ENCODE assay signal across 17 cellular contexts in the genomic region with DNA sequence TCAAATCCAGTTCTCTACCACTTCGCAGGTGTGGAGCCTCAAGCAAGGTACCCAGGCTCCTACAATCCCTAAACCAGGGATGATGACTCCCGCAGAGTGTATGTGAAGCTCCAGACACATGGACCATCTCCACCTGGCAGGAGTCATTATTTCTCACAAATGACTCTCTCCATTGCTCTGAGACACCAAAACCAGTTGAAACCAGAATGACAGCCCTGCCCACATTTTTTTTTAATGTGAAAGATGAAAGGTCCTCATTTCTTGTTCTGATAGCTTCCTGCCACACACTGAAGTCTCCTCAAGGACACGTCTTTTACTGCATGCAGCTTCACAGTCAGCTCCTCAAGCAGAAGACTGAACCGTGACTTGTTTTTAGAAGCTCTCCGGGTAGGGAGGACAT.
DNase-seq lines count a peak whose midpoint lies in the region; ATAC-seq, FAIRE-seq and TF ChIP-seq lines count a peak whose summit lies in the region.
"Had no signal": no experiment of that assay in that cellular context is flagged by ENCODE, and none has a peak within 500 bp of the region (broad histone marks: within the 10 kb centered on the region; RNA-seq: fewer than 3 reads in every experiment).

No MANE protein-coding gene starts in this region.

- H3K4me1 Mint-ChIP-seq in activated T-cell treated with anti-CD3 and anti-CD28 coated beads, Interleukin-2, amount 50 U/mL, for 72 hours (ENCODE audit: low read depth) = peaks cover 52% of the 10 kb centered on the region
- H3K4me1 Mint-ChIP-seq in naive thymus-derived CD4-positive, alpha-beta T cell = peaks cover 35 to 90% (median 78%) of the 10 kb centered on the region in 7 donors
- H3K4me1 Mint-ChIP-seq in natural killer cell treated with Interleukin-12 subunit alpha and Interleukin-12 subunit beta and Interleukin-15 and Interleukin-18, amount 100 ng/mL, for 72 hours (ENCODE audit: low read depth in 2 of 2) = peaks cover 17 to 23% of the 10 kb centered on the region in 2 donors

- H3K27me3 ChIP-seq in naive thymus-derived CD4-positive, alpha-beta T cell (ENCODE audit: control insufficient read depth in 2 of 2, insufficient read depth in 2 of 2, low read length in 2 of 2) = no peaks in the 10 kb centered on the region
- H3K27me3 ChIP-seq: SJSA1, testis had no signal

- no peaks in the 10 kb centered on the region for H3K9me3 Mint-ChIP-seq in activated T-cell treated with anti-CD3 and anti-CD28 coated beads, Interleukin-2, amount 50 U/mL, for 72 hours
- no peaks in the 10 kb centered on the region for H3K9me3 Mint-ChIP-seq in naive thymus-derived CD4-positive, alpha-beta T cell
- no peaks in the 10 kb centered on the region for H3K9me3 Mint-ChIP-seq in natural killer cell treated with Interleukin-12 subunit alpha and Interleukin-12 subunit beta and Interleukin-15 and Interleukin-18, amount 100 ng/mL, for 72 hours
- H3K9me3 Mint-ChIP-seq: IgD-negative memory B cell had no signal

- no peaks in the 10 kb centered on the region for H3K36me3 ChIP-seq in naive thymus-derived CD4-positive, alpha-beta T cell (ENCODE audit: control insufficient read depth in 2 of 3, insufficient read depth in 3 of 3, low read length in 3 of 3)
- H3K36me3 ChIP-seq: SJSA1 had no signal

- peak overlapping the region; percentile 91 for H3K27ac Mint-ChIP-seq in activated T-cell treated with anti-CD3 and anti-CD28 coated beads, Interleukin-2, amount 50 U/mL, for 72 hours
- peak overlapping the region; percentile 87 to 97 (median 93) for H3K27ac Mint-ChIP-seq in naive thymus-derived CD4-positive, alpha-beta T cell
- H3K27ac Mint-ChIP-seq in natural killer cell treated with Interleukin-12 subunit alpha and Interleukin-12 subunit beta and Interleukin-15 and Interleukin-18, amount 100 ng/mL, for 72 hours = peak overlapping the region in 1 of 2 donors; percentile 41
- H3K27ac Mint-ChIP-seq: IgD-negative memory B cell had no signal

- DNase-seq in activated CD4-positive, alpha-beta T cell treated with anti-CD3 and anti-CD28 coated beads for 4 hours = peak; percentile 17 to 20
- DNase-seq in activated CD4-positive, alpha-beta T cell treated with anti-CD3 and anti-CD28 coated beads, Interleukin-2, amount 50 U/mL, for 4 hours = no peak
- peak; percentile 80 for DNase-seq in Jurkat, Clone E6-1 (ENCODE audit: low read depth, low spot score)
- peak; percentile 45 for DNase-seq in activated T-cell treated with anti-CD3 and anti-CD28 coated beads, Interleukin-2, amount 50 U/mL, for 72 hours
- peak in 7 of 9 donors; percentile 68 to 86 (median 81) for DNase-seq in naive thymus-derived CD4-positive, alpha-beta T cell
- DNase-seq in natural killer cell treated with Interleukin-12 subunit alpha and Interleukin-12 subunit beta and Interleukin-15 and Interleukin-18, amount 100 ng/mL, for 72 hours (ENCODE audit: low spot score) = no peak
- DNase-seq in H54 (ENCODE audit: insufficient read length, low spot score) = no peak
- no peak for DNase-seq in NCI-H146 (lab: John Stamatoyannopoulos, UW)
- DNase-seq: activated effector memory CD4-positive, alpha-beta T cell treated with Interleukin-2 at 50 U/mL for 16 hours; hippocampal formation; NCI-H345; testis had no signal

- intact Hi-C loops in naive thymus-derived CD4-positive, alpha-beta T cell (cut with micrococcal nuclease) = loop anchor here in 1 of 2 donors (1.0 to 10.0 kb wide), 4 partner anchors 14 to 570 kb away; a partner anchor contains a TSS

- no peak for TF ChIP-seq POLR2A in H54 (IDR thresholded peaks at IDR 0.05; ENCODE audit: low read depth, low read length)

- H3K9me3 ChIP-seq in naive thymus-derived CD4-positive, alpha-beta T cell (ENCODE audit: control insufficient read depth in 2 of 3, low read length in 3 of 3) = no peaks in the 10 kb centered on the region
- H3K9me3 ChIP-seq: A549, SJSA1, testis had no signal

- H3K27ac ChIP-seq in naive thymus-derived CD4-positive, alpha-beta T cell (ENCODE audit: low read depth, low read length) = peak overlapping the region; percentile 72
- H3K27ac ChIP-seq: parathyroid adenoma, SJSA1, testis had no signal

- FAIRE-seq in H54 (lab: Jason Lieb, UNC) = no peak
- FAIRE-seq: A549, GM12892 had no signal

- peaks cover 3% of the 10 kb centered on the region in 2 donors for H3K36me3 Mint-ChIP-seq in activated T-cell treated with anti-CD3 and anti-CD28 coated beads, Interleukin-2, amount 50 U/mL, for 72 hours (ENCODE audit: insufficient read depth in 2 of 2)
- H3K36me3 Mint-ChIP-seq in naive thymus-derived CD4-positive, alpha-beta T cell = peaks cover 0 to 9% (median 0%) of the 10 kb centered on the region in 5 donors
- H3K36me3 Mint-ChIP-seq in natural killer cell treated with Interleukin-12 subunit alpha and Interleukin-12 subunit beta and Interleukin-15 and Interleukin-18, amount 100 ng/mL, for 72 hours = no peaks in the 10 kb centered on the region
- H3K36me3 Mint-ChIP-seq: IgD-negative memory B cell had no signal

- peak; percentile 47 to 55 for ATAC-seq in activated T-cell treated with anti-CD3 and anti-CD28 coated beads, Interleukin-2, amount 50 U/mL, for 72 hours (replicated peaks in 1 of 2)
- ATAC-seq in naive thymus-derived CD4-positive, alpha-beta T cell = peak; percentile 28
- ATAC-seq in natural killer cell treated with Interleukin-12 subunit alpha and Interleukin-12 subunit beta and Interleukin-15 and Interleukin-18, amount 100 ng/mL, for 72 hours = no peak
- ATAC-seq: A549 had no signal

- no peak overlapping the region for H3K4me3 ChIP-seq in Jurkat, Clone E6-1 (ENCODE audit: low read length)
- peak overlapping the region; percentile 10 for H3K4me3 ChIP-seq in naive thymus-derived CD4-positive, alpha-beta T cell (ENCODE audit: low read length)
- H3K4me3 ChIP-seq: A549, SJSA1, testis had no signal

- peak overlapping the region; percentile 68 to 77 for H3K4me3 Mint-ChIP-seq in activated T-cell treated with anti-CD3 and anti-CD28 coated beads, Interleukin-2, amount 50 U/mL, for 72 hours
- peak overlapping the region; percentile 54 to 75 (median 69) for H3K4me3 Mint-ChIP-seq in naive thymus-derived CD4-positive, alpha-beta T cell
- H3K4me3 Mint-ChIP-seq in natural killer cell treated with Interleukin-12 subunit alpha and Interleukin-12 subunit beta and Interleukin-15 and Interleukin-18, amount 100 ng/mL, for 72 hours = no peak overlapping the region

- H3K27me3 Mint-ChIP-seq in activated T-cell treated with anti-CD3 and anti-CD28 coated beads, Interleukin-2, amount 50 U/mL, for 72 hours (ENCODE audit: low read depth) = no peaks in the 10 kb centered on the region
- H3K27me3 Mint-ChIP-seq in naive thymus-derived CD4-positive, alpha-beta T cell = no peaks in the 10 kb centered on the region
- H3K27me3 Mint-ChIP-seq in natural killer cell treated with Interleukin-12 subunit alpha and Interleukin-12 subunit beta and Interleukin-15 and Interleukin-18, amount 100 ng/mL, for 72 hours = no peaks in the 10 kb centered on the region
- H3K27me3 Mint-ChIP-seq: IgD-negative memory B cell had no signal

- peaks cover 26 to 60% of the 10 kb centered on the region in 2 donors for H3K4me1 ChIP-seq in naive thymus-derived CD4-positive, alpha-beta T cell (ENCODE audit: control insufficient read depth in 2 of 2, insufficient read depth in 2 of 2, low read length in 2 of 2)

- POLR2A ChIA-PET in naive thymus-derived CD4-positive, alpha-beta T cell (lab: Charles Lee) = interaction anchor here (0.7 to 7.2 kb wide), 27 partner anchors 10 to 667 kb away, joined by 3 to 61 read pairs (median 4); a partner anchor contains a TSS

- CTCF ChIA-PET in naive thymus-derived CD4-positive, alpha-beta T cell (lab: Charles Lee) = interaction anchor here (0.6 to 11.1 kb wide), 15 partner anchors 14 to 432 kb away, joined by 3 to 161 read pairs (median 4); a partner anchor contains a TSS

Comparison
In these comparisons a context has a peak if more than half of its experiments do, and no peak if none do; other contexts are left out.
1. DNase-seq: peak in activated CD4-positive, alpha-beta T cell treated with anti-CD3 and anti-CD28 coated beads for 4 hours (2 of 2), Jurkat, Clone E6-1 (single experiment), activated T-cell treated with anti-CD3 and anti-CD28 coated beads, Interleukin-2, amount 50 U/mL, for 72 hours (2 of 2) and naive thymus-derived CD4-positive, alpha-beta T cell (7 of 9); none in activated CD4-positive, alpha-beta T cell treated with anti-CD3 and anti-CD28 coated beads, Interleukin-2, amount 50 U/mL, for 4 hours (0 of 2), natural killer cell treated with Interleukin-12 subunit alpha and Interleukin-12 subunit beta and Interleukin-15 and Interleukin-18, amount 100 ng/mL, for 72 hours (single experiment), H54 (single experiment) and NCI-H146 (single experiment).
2. ATAC-seq: peak in activated T-cell treated with anti-CD3 and anti-CD28 coated beads, Interleukin-2, amount 50 U/mL, for 72 hours (2 of 2) and naive thymus-derived CD4-positive, alpha-beta T cell (single experiment); none in natural killer cell treated with Interleukin-12 subunit alpha and Interleukin-12 subunit beta and Interleukin-15 and Interleukin-18, amount 100 ng/mL, for 72 hours (0 of 2).